ENCODE assay signal across 1 cellular context in genomic region chr5:61139094-61139873, GRCh38.
TF ChIP-seq lines count a peak whose summit lies in the region.

No MANE protein-coding gene starts in this region.

TF ChIP-seq in IMR-90, 13 proteins besides CTCF, POLR2A, EP300 and RAD21 (continued from another document):
- TF ChIP-seq ELK1 (IDR thresholded peaks at IDR 0.05; ENCODE audit: borderline replicate concordance, low read depth, low read length): no peak
- TF ChIP-seq NFE2L2 (IDR thresholded peaks at IDR 0.05; ENCODE audit: low read depth, low read length): no peak
- TF ChIP-seq RFX5 (IDR thresholded peaks at IDR 0.05; ENCODE audit: low read depth, low read length): no peak
- no peak for TF ChIP-seq MAZ (IDR thresholded peaks at IDR 0.05; ENCODE audit: borderline replicate concordance, low read depth, low read length)
